In genomic region chr14:58131386-58131785, GRCh38 we compare ENCODE assay signal across 17 cellular contexts. TPM values are rescaled to one million over a fixed set of nuclear protein-coding genes. Genes with fewer than 3 reads are reported as not detected.
DNase-seq lines count a peak whose midpoint lies in the region; ATAC-seq and TF ChIP-seq lines count a peak whose summit lies in the region.
"Had no signal": no experiment of that assay in that cellular context is flagged by ENCODE, and none has a peak within 500 bp of the region (broad histone marks: within the 10 kb centered on the region; RNA-seq: fewer than 3 reads in every experiment).

No MANE protein-coding gene starts in this region.

- no peak overlapping the region for H2BK20ac ChIP-seq in IMR-90 (ENCODE audit: low read depth, low read length)

- H3K9ac ChIP-seq in IMR-90 (ENCODE audit: low read depth, low read length) (no peak overlapping the region), mesenchymal stem cell (ENCODE audit: low read length) (no peak overlapping the region)

- H2BK15ac ChIP-seq in IMR-90 (ENCODE audit: low read depth, low read length) (no peak overlapping the region), mesenchymal stem cell (ENCODE audit: low read depth, poor library complexity, severe bottlenecking) (no peak overlapping the region)

- CTCF ChIA-PET in IMR-90 (lab: Yijun Ruan, JAX), result interaction anchor here (1.1 kb wide), 1 partner anchor 15 kb away, joined by 3 read pairs; no protein-coding TSS in a partner anchor

- H3K4me2 ChIP-seq in IMR-90 (ENCODE audit: low read depth, low read length) (no peak overlapping the region), mesenchymal stem cell (ENCODE audit: low read length, poor library complexity, severe bottlenecking) (no peak overlapping the region)

- DNase-seq in DMS53 (lab: John Stamatoyannopoulos, UW) (peak; percentile 93), IMR-90 (peak; percentile 67), chondrocyte (ENCODE audit: low spot score) (no peak), mesenchymal stem cell (no peak), activated T-cell treated with anti-CD3 and anti-CD28 coated beads for 4 hours (no peak)
- DNase-seq in activated CD8-positive, alpha-beta memory T cell treated with anti-CD3 and anti-CD28 coated beads, Interleukin-2, amount 50 U/mL, for 48 hours, result no peak
- DNase-seq: amygdala; CD4-positive, alpha-beta memory T cell; effector CD8-positive, alpha-beta T cell; left colon; NCI-H1417; NK-92 treated with Interleukin-12 subunit alpha and Interleukin-12 subunit beta, amount 100 ng/mL, for 24 hours had no signal

- H3K27me3 ChIP-seq in IMR-90 (ENCODE audit: control insufficient read depth, insufficient read depth, low read length), result no peaks in the 10 kb centered on the region
- no peaks in the 10 kb centered on the region for H3K27me3 ChIP-seq in mesenchymal stem cell (ENCODE audit: control insufficient read depth in 1 of 2, insufficient read depth in 1 of 2, low read length in 2 of 2)

- H2BK120ac ChIP-seq in IMR-90 (ENCODE audit: low read depth, low read length), result no peak overlapping the region
- H2BK120ac ChIP-seq in mesenchymal stem cell (ENCODE audit: low read depth, low read length), result no peak overlapping the region

- H2BK12ac ChIP-seq in mesenchymal stem cell (ENCODE audit: low read length in 2 of 2), result no peak overlapping the region

- H3K9me3 ChIP-seq in IMR-90 (ENCODE audit: control insufficient read depth, insufficient read depth, low read length) (no peaks in the 10 kb centered on the region), mesenchymal stem cell (ENCODE audit: control insufficient read depth, low read length) (no peaks in the 10 kb centered on the region)

- no CpG with 5 or more reads among the region's 1 CpG for WGBS in IMR-90 (ENCODE audit: extremely low coverage in 2 of 2, insufficient read length in 1 of 2), 2 experiments
- WGBS in mesenchymal stem cell, result 57% methylated on average over 1 of the region's 1 CpG

- peak; percentile 48; the same call in 1 of the 2 replicates for ATAC-seq in IMR-90 (ENCODE audit: low read depth)
- no peak for ATAC-seq in GM18519 (IDR thresholded peaks at IDR 0.05; ENCODE audit: low FRiP score, unreplicated experiment)
- no peak for ATAC-seq in GM21447 (IDR thresholded peaks at IDR 0.05; ENCODE audit: unreplicated experiment)
- ATAC-seq: left colon, SK-N-SH treated with all-trans-retinoic acid at 6 μM for 48 hours had no signal

- no peak overlapping the region for H2AK9ac ChIP-seq in IMR-90 (replicated peaks; ENCODE audit: low read depth, low read length, poor library complexity)

- H3K36me3 Mint-ChIP-seq in chondrocyte (ENCODE audit: low read depth), result peaks cover 1% of the 10 kb centered on the region
- H3K36me3 Mint-ChIP-seq: IgD-negative memory B cell had no signal

- no peak overlapping the region for H2BK5ac ChIP-seq in IMR-90 (ENCODE audit: low read depth, low read length, poor library complexity, severe bottlenecking)
- H2BK5ac ChIP-seq in mesenchymal stem cell (ENCODE audit: low read depth, low read length, poor library complexity, severe bottlenecking), result no peak overlapping the region

- in situ Hi-C loops in IMR-90 (cut with MboI; ENCODE audit: low sequenced_read_pairs), result no loop called here

- H3K4ac ChIP-seq in IMR-90 (ENCODE audit: low read depth, low read length), result no peak overlapping the region
- no peak overlapping the region for H3K4ac ChIP-seq in mesenchymal stem cell (ENCODE audit: low read depth in 1 of 2, low read length in 2 of 2)

- BruUV-seq in IMR-90 (replicated peaks; lab: Mats Ljungman, UMichigan), result no TSS peak

- H3K4me3 Mint-ChIP-seq in chondrocyte (ENCODE audit: unreplicated experiment), result no peak overlapping the region
- H3K4me3 Mint-ChIP-seq: activated T-helper 1 cell treated with anti-CD3 and anti-CD28 coated beads, Interleukin-12 subunit alpha, Interleukin-12 subunit beta, Interleukin-2, Interleukin-4 antibody, amounts not matched to agents 30 ng/mL and 10 ng/mL and 1 ng/mL, durations not matched to agents 14 hours and 24 hours and 36 hours; CD4-positive, alpha-beta memory T cell; IgD-negative memory B cell had no signal

- 0 out of 2 replicates have a peak, but pooled peaks cover 2% of the 10 kb centered on the region for H3K9me1 ChIP-seq in IMR-90 (ENCODE audit: insufficient read depth, low read length)

- TF ChIP-seq CTCF in IMR-90 (conservative IDR thresholded peaks at IDR 0.05; ENCODE audit: low read depth, low read length) (no peak), chondrocyte (IDR thresholded peaks at IDR 0.05) (peak; percentile 35)

- no peak overlapping the region for H4K8ac ChIP-seq in IMR-90 (ENCODE audit: low read depth in 2 of 2, low read length in 2 of 2)
- H4K8ac ChIP-seq in mesenchymal stem cell (ENCODE audit: low read length), result no peak overlapping the region

- no peak overlapping the region for H4K91ac ChIP-seq in IMR-90 (ENCODE audit: insufficient read depth, low read depth, low read length)
- no peak overlapping the region for H4K91ac ChIP-seq in mesenchymal stem cell (ENCODE audit: low read length)

- H3K27ac Mint-ChIP-seq in chondrocyte (ENCODE audit: unreplicated experiment), result peak overlapping the region; percentile 27
- H3K27ac Mint-ChIP-seq: activated T-helper 1 cell treated with anti-CD3 and anti-CD28 coated beads, Interleukin-12 subunit alpha, Interleukin-12 subunit beta, Interleukin-2, Interleukin-4 antibody, amounts not matched to agents 30 ng/mL and 10 ng/mL and 1 ng/mL, durations not matched to agents 14 hours and 24 hours and 36 hours; IgD-negative memory B cell had no signal

- H3K27me3 Mint-ChIP-seq in chondrocyte (ENCODE audit: low read depth), result no peaks in the 10 kb centered on the region

- no peak for TF ChIP-seq RAD21 in IMR-90 (IDR thresholded peaks at IDR 0.05; ENCODE audit: low read length)

- H3K56ac ChIP-seq in IMR-90 (ENCODE audit: extremely low read depth, insufficient read depth, low read length), result no peak overlapping the region

- H3K36me3 ChIP-seq in IMR-90 (ENCODE audit: control insufficient read depth, insufficient read depth, low read length) (no peaks in the 10 kb centered on the region), mesenchymal stem cell (ENCODE audit: control insufficient read depth in 1 of 2, insufficient read depth in 2 of 2, low read depth in 1 of 2, low read length in 2 of 2) (no peaks in the 10 kb centered on the region)

- no peak overlapping the region for H3K4me3 ChIP-seq in IMR-90 (ENCODE audit: insufficient read depth, low read depth, low read length)
- H3K4me3 ChIP-seq in mesenchymal stem cell (ENCODE audit: insufficient read depth in 1 of 2, low read depth in 1 of 2, low read length in 2 of 2), result no peak overlapping the region

- H2AFZ ChIP-seq in IMR-90 (replicated peaks; ENCODE audit: low read length, poor library complexity), result no peak overlapping the region
- H2AFZ ChIP-seq in mesenchymal stem cell (ENCODE audit: low read depth, low read length), result no peak overlapping the region

- H3K14ac ChIP-seq in IMR-90 (replicated peaks; ENCODE audit: low read depth, low read length) (no peak overlapping the region), mesenchymal stem cell (ENCODE audit: low read length in 2 of 2) (no peak overlapping the region)

- H3K23ac ChIP-seq in IMR-90 (ENCODE audit: low read depth, low read length) (no peak overlapping the region), mesenchymal stem cell (ENCODE audit: low read length in 2 of 2) (no peak overlapping the region)

- H3K27ac ChIP-seq in IMR-90 (ENCODE audit: insufficient read depth, low read length), result no peak overlapping the region
- H3K27ac ChIP-seq in mesenchymal stem cell (ENCODE audit: low read length, poor library complexity, severe bottlenecking), result peak overlapping the region; percentile 47

- no peak overlapping the region for H4K5ac ChIP-seq in IMR-90 (ENCODE audit: low read depth, low read length)

- no peaks in the 10 kb centered on the region for H3K79me1 ChIP-seq in IMR-90 (ENCODE audit: low read depth in 1 of 2, low read length in 2 of 2)
- no peaks in the 10 kb centered on the region for H3K79me1 ChIP-seq in mesenchymal stem cell (replicated peaks; ENCODE audit: low read length, poor library complexity, severe bottlenecking)

- no peaks in the 10 kb centered on the region for H4K20me1 ChIP-seq in IMR-90 (ENCODE audit: insufficient read depth, low read length)

- no peak overlapping the region for H2AK5ac ChIP-seq in IMR-90 (ENCODE audit: low read depth, low read length)
- peak overlapping the region; percentile 66 for H2AK5ac ChIP-seq in mesenchymal stem cell (ENCODE audit: low read length, severe bottlenecking)

- intact Hi-C loops in IMR-90 (cut with micrococcal nuclease), result no loop called here

- H3K18ac ChIP-seq in IMR-90 (ENCODE audit: low read depth, low read length) (no peak overlapping the region), mesenchymal stem cell (ENCODE audit: low read depth in 1 of 2, low read length in 2 of 2) (no peak overlapping the region)

- peaks cover 12% of the 10 kb centered on the region for H3K4me1 Mint-ChIP-seq in chondrocyte (ENCODE audit: low read depth)
- H3K4me1 Mint-ChIP-seq: CD4-positive, alpha-beta memory T cell; IgD-negative memory B cell had no signal

- H3K4me1 ChIP-seq in IMR-90 (ENCODE audit: control insufficient read depth, insufficient read depth, low read length) (peaks cover 4% of the 10 kb centered on the region; the same call in 1 of the 2 replicates), mesenchymal stem cell (ENCODE audit: control insufficient read depth, insufficient read depth, low read depth, low read length) (peaks cover 4% of the 10 kb centered on the region)

- H3K9me3 Mint-ChIP-seq in chondrocyte (ENCODE audit: low read depth), result no peaks in the 10 kb centered on the region
- H3K9me3 Mint-ChIP-seq: activated T-helper 1 cell treated with anti-CD3 and anti-CD28 coated beads, Interleukin-12 subunit alpha, Interleukin-12 subunit beta, Interleukin-2, Interleukin-4 antibody, amounts not matched to agents 30 ng/mL and 10 ng/mL and 1 ng/mL, durations not matched to agents 14 hours and 24 hours and 36 hours; IgD-negative memory B cell had no signal

- POLR2A ChIA-PET in IMR-90 (lab: Charles Lee; ENCODE audit: unreplicated experiment), result interaction anchor here (0.6 kb wide), 1 partner anchor 675 kb away, joined by 3 read pairs; no protein-coding TSS in a partner anchor

- dilution Hi-C loops in IMR-90 (cut with HindIII; ENCODE audit: low sequenced_read_pairs, unreplicated experiment), result no loop called here

- no peak for TF ChIP-seq POLR2A in IMR-90 (IDR thresholded peaks at IDR 0.05; ENCODE audit: low read depth, low read length)

RNA-seq across cellular contexts. Expression of gene ARMH4, which starts 20.6 kb away (rescaled TPM):
- 4.4 and 5.6 TPM in 2 replicates for total RNA-seq in IMR-90 (2012; rRNA removed)
- polyA plus RNA-seq in IMR-90 (2012; rRNA removed), result 4.1 and 4.6 TPM in 2 replicates
- 2.0 and 3.0 TPM in 2 replicates for polyA plus RNA-seq in IMR-90 (2012; cell fraction: cytosol; rRNA removed)
- 0.53 and 1.8 TPM in 2 replicates for polyA plus RNA-seq in IMR-90 (2012; cell fraction: nucleus; rRNA removed; ENCODE audit: low replicate concordance)
- total RNA-seq in chondrocyte, result 22.7 to 30.4 TPM (median 23.3 TPM) in 3 replicates
- polyA plus RNA-seq in mesenchymal stem cell (2013, experiment 1 of 2), result 2.5 TPM
- 2.9 TPM for polyA plus RNA-seq in mesenchymal stem cell (2013, experiment 2 of 2)
- total RNA-seq: activated T-helper 1 cell treated with anti-CD3 and anti-CD28 coated beads, Interleukin-12 subunit alpha, Interleukin-12 subunit beta, Interleukin-2, Interleukin-4 antibody, amounts not matched to agents 30 ng/mL and 10 ng/mL and 1 ng/mL, durations not matched to agents 14 hours and 24 hours and 36 hours; CD4-positive, alpha-beta memory T cell had no signal
- polyA plus RNA-seq: CD4-positive, alpha-beta memory T cell had no signal

Comparison
In these comparisons a context has a peak if more than half of its experiments do, and no peak if none do; other contexts are left out.
1. DNase-seq: peak in DMS53 (single experiment) and IMR-90 (single experiment); none in chondrocyte (single experiment), mesenchymal stem cell (single experiment), activated CD8-positive, alpha-beta memory T cell treated with anti-CD3 and anti-CD28 coated beads, Interleukin-2, amount 50 U/mL, for 48 hours (single experiment) and activated T-cell treated with anti-CD3 and anti-CD28 coated beads for 4 hours (single experiment).